ENCODE assay signal across 25 cellular contexts in genomic region chr11:12507391-12507790, GRCh38.
A peak's percentile ranks its signal among the peaks of the same experiment; 100 is the strongest.
DNase-seq lines count a peak whose midpoint lies in the region; ATAC-seq and TF ChIP-seq lines count a peak whose summit lies in the region.
"Had no signal": no experiment of that assay in that cellular context is flagged by ENCODE, and none has a peak within 500 bp of the region (broad histone marks: within the 10 kb centered on the region; RNA-seq: fewer than 3 reads in every experiment).

No MANE protein-coding gene starts in this region.

- no peak overlapping the region for H2BK120ac ChIP-seq in IMR-90 (ENCODE audit: low read depth, low read length)

- ATAC-seq in IMR-90 (ENCODE audit: low read depth), result no peak
- no peak for ATAC-seq in stimulated activated memory B cell treated with anti-CD40 and anti-IgM and Interleukin-4, amounts not matched to agents 10 μg/mL and 1 μg/mL and 100 μg/mL, for 72 hours
- ATAC-seq: activated naive CD8-positive, alpha-beta T cell treated with anti-CD3 and anti-CD28 coated beads, Interleukin-2, amount 50 U/mL, for 24 hours; PC-3 had no signal

- H3K9ac ChIP-seq in IMR-90 (ENCODE audit: low read depth, low read length), result no peak overlapping the region
- H3K9ac ChIP-seq: BLaER1 had no signal

- H3K23ac ChIP-seq in IMR-90 (ENCODE audit: low read depth, low read length), result no peak overlapping the region

- H2BK15ac ChIP-seq in IMR-90 (ENCODE audit: low read depth, low read length), result no peak overlapping the region

- no peak overlapping the region for H3K4me3 Mint-ChIP-seq in osteocyte (ENCODE audit: unreplicated experiment)
- no peak overlapping the region for H3K4me3 Mint-ChIP-seq in stimulated activated memory B cell treated with anti-CD40 and anti-IgM and Interleukin-4, amounts not matched to agents 10 μg/mL and 1 μg/mL and 100 μg/mL, for 72 hours
- H3K4me3 Mint-ChIP-seq: activated CD4-positive, alpha-beta T cell treated with anti-CD3 and anti-CD28 coated beads, Interleukin-2, amount 10 ng/mL, durations not matched to agents 24 days and 14 days; activated naive CD8-positive, alpha-beta T cell treated with anti-CD3 and anti-CD28 coated beads, Interleukin-2, amount 50 U/mL, for 24 hours; neural crest cell had no signal

- H3K56ac ChIP-seq in IMR-90 (ENCODE audit: extremely low read depth, insufficient read depth, low read length), result no peak overlapping the region

- dilution Hi-C loops in IMR-90 (cut with HindIII; ENCODE audit: low sequenced_read_pairs, unreplicated experiment), result no loop called here

- H3K9me1 ChIP-seq in IMR-90 (ENCODE audit: insufficient read depth, low read length), result peaks cover 34% of the 10 kb centered on the region

- intact Hi-C loops in IMR-90 (cut with micrococcal nuclease), result loop anchor here (5.0 to 10.0 kb wide), 3 partner anchors 167 to 385 kb away; partner anchors contain the start of gene TEAD1
- intact Hi-C loops in esophagus squamous epithelium (cut with DNase I), result no loop called here

- no peaks in the 10 kb centered on the region for H3K9me3 Mint-ChIP-seq in osteocyte (ENCODE audit: unreplicated experiment)
- peaks cover 2% of the 10 kb centered on the region for H3K9me3 Mint-ChIP-seq in stimulated activated memory B cell treated with anti-CD40 and anti-IgM and Interleukin-4, amounts not matched to agents 10 μg/mL and 1 μg/mL and 100 μg/mL, for 72 hours
- H3K9me3 Mint-ChIP-seq: activated CD4-positive, alpha-beta T cell treated with anti-CD3 and anti-CD28 coated beads, Interleukin-2, amount 10 ng/mL, durations not matched to agents 24 days and 14 days; activated naive CD8-positive, alpha-beta T cell treated with anti-CD3 and anti-CD28 coated beads, Interleukin-2, amount 50 U/mL, for 24 hours; IgD-negative memory B cell; neural crest cell had no signal

- DNase-seq in IMR-90, result no peak
- DNase-seq in esophagus squamous epithelium (lab: John Stamatoyannopoulos, UW), result no peak
- DNase-seq in osteocyte (ENCODE audit: extremely low spot score, unreplicated experiment), result peak; percentile 60
- no peak for DNase-seq in tibial nerve (ENCODE audit: low spot score in 2 of 2)
- DNase-seq in AML-193 (lab: John Stamatoyannopoulos, UW), result no peak
- DNase-seq in HPDE6-E6E7 (ENCODE audit: extremely low spot score), result no peak
- DNase-seq: ACHN; activated CD4-positive, alpha-beta T cell treated with anti-CD3 and anti-CD28 coated beads, Interleukin-2, amount 10 ng/mL, durations not matched to agents 24 days and 14 days; activated naive CD8-positive, alpha-beta T cell treated with anti-CD3 and anti-CD28 coated beads, Interleukin-2, amount 50 U/mL, for 24 hours; activated T-cell treated with anti-CD3 and anti-CD28 coated beads, Interleukin-2, amount 50 U/mL, for 48 hours; DMS53; dorsolateral prefrontal cortex; glutamatergic neuron; NCI-H1092; NCI-H187; NCI-H2171; NCI-H524 treated with DMSO at 0.1 percent for 48 hours; NK-92 treated with Interleukin-12 subunit alpha and Interleukin-12 subunit beta, amount 100 ng/mL, for 24 hours; PC-3; Right ventricle myocardium superior had no signal

- no peak overlapping the region for H4K91ac ChIP-seq in IMR-90 (ENCODE audit: insufficient read depth, low read depth, low read length)

- H4K20me1 ChIP-seq in IMR-90 (ENCODE audit: insufficient read depth, low read length), result peaks cover 9% of the 10 kb centered on the region; the same call in 1 of the 2 replicates
- H4K20me1 ChIP-seq: BLaER1 had no signal

- peak overlapping the region; percentile 96 for H3K27ac Mint-ChIP-seq in osteocyte (ENCODE audit: unreplicated experiment)
- no peak overlapping the region for H3K27ac Mint-ChIP-seq in stimulated activated memory B cell treated with anti-CD40 and anti-IgM and Interleukin-4, amounts not matched to agents 10 μg/mL and 1 μg/mL and 100 μg/mL, for 72 hours
- H3K27ac Mint-ChIP-seq: activated CD4-positive, alpha-beta T cell treated with anti-CD3 and anti-CD28 coated beads, Interleukin-2, amount 10 ng/mL, durations not matched to agents 24 days and 14 days; activated naive CD8-positive, alpha-beta T cell treated with anti-CD3 and anti-CD28 coated beads, Interleukin-2, amount 50 U/mL, for 24 hours; IgD-negative memory B cell had no signal

- POLR2A ChIA-PET in IMR-90 (lab: Charles Lee; ENCODE audit: unreplicated experiment), result no interaction called here

- no peak for TF ChIP-seq RAD21 in IMR-90 (IDR thresholded peaks at IDR 0.05; ENCODE audit: low read length)

- peaks cover 46% of the 10 kb centered on the region for H3K4me1 Mint-ChIP-seq in osteocyte (ENCODE audit: unreplicated experiment)
- H3K4me1 Mint-ChIP-seq in stimulated activated memory B cell treated with anti-CD40 and anti-IgM and Interleukin-4, amounts not matched to agents 10 μg/mL and 1 μg/mL and 100 μg/mL, for 72 hours, result no peaks in the 10 kb centered on the region
- H3K4me1 Mint-ChIP-seq: activated CD4-positive, alpha-beta T cell treated with anti-CD3 and anti-CD28 coated beads, Interleukin-2, amount 10 ng/mL, durations not matched to agents 24 days and 14 days; activated naive CD8-positive, alpha-beta T cell treated with anti-CD3 and anti-CD28 coated beads, Interleukin-2, amount 50 U/mL, for 24 hours had no signal

- peak overlapping the region; percentile 3; the same call in 1 of the 2 replicates for H2AK5ac ChIP-seq in IMR-90 (ENCODE audit: low read depth, low read length)

- no peak overlapping the region for H3K4ac ChIP-seq in IMR-90 (ENCODE audit: low read depth, low read length)

- in situ Hi-C loops in IMR-90 (cut with MboI; ENCODE audit: low sequenced_read_pairs), result no loop called here

- no peak overlapping the region for H4K8ac ChIP-seq in IMR-90 (ENCODE audit: low read depth in 2 of 2, low read length in 2 of 2)

- peaks cover 11 to 52% of the 10 kb centered on the region in 2 experiments for H3K79me1 ChIP-seq in IMR-90 (ENCODE audit: low read depth in 1 of 2, low read length in 2 of 2)

- H2BK5ac ChIP-seq in IMR-90 (ENCODE audit: low read depth, low read length, poor library complexity, severe bottlenecking), result no peak overlapping the region

- no peak overlapping the region for H2AFZ ChIP-seq in IMR-90 (replicated peaks; ENCODE audit: low read length, poor library complexity)

- H3K27me3 Mint-ChIP-seq in osteocyte (ENCODE audit: unreplicated experiment), result no peaks in the 10 kb centered on the region
- H3K27me3 Mint-ChIP-seq in stimulated activated memory B cell treated with anti-CD40 and anti-IgM and Interleukin-4, amounts not matched to agents 10 μg/mL and 1 μg/mL and 100 μg/mL, for 72 hours, result peaks cover 9% of the 10 kb centered on the region
- H3K27me3 Mint-ChIP-seq: activated naive CD8-positive, alpha-beta T cell treated with anti-CD3 and anti-CD28 coated beads, Interleukin-2, amount 50 U/mL, for 24 hours; IgD-negative memory B cell had no signal

- H3K4me1 ChIP-seq in IMR-90 (ENCODE audit: control insufficient read depth, insufficient read depth, low read length) (peaks cover 22% of the 10 kb centered on the region), esophagus squamous epithelium (peaks cover 0 to 45% (median 14%) of the 10 kb centered on the region in 3 donors), tibial nerve (peaks cover 0 to 60% (median 9%) of the 10 kb centered on the region in 4 donors)
- H3K4me1 ChIP-seq: BLaER1 had no signal

- H2AK9ac ChIP-seq in IMR-90 (replicated peaks; ENCODE audit: low read depth, low read length, poor library complexity), result no peak overlapping the region

- CTCF ChIA-PET in IMR-90 (lab: Yijun Ruan, JAX), result interaction anchor here (0.6 kb wide), 1 partner anchor 225 kb away, joined by 4 read pairs; no protein-coding TSS in a partner anchor

- H3K36me3 Mint-ChIP-seq in osteocyte (ENCODE audit: unreplicated experiment), result peaks cover 33% of the 10 kb centered on the region
- H3K36me3 Mint-ChIP-seq in stimulated activated memory B cell treated with anti-CD40 and anti-IgM and Interleukin-4, amounts not matched to agents 10 μg/mL and 1 μg/mL and 100 μg/mL, for 72 hours, result no peaks in the 10 kb centered on the region
- H3K36me3 Mint-ChIP-seq: IgD-negative memory B cell had no signal

- no TSS peak for BruUV-seq in IMR-90 (replicated peaks; lab: Mats Ljungman, UMichigan)

- TF ChIP-seq CTCF in IMR-90 (conservative IDR thresholded peaks at IDR 0.05; ENCODE audit: low read depth, low read length) (no peak), esophagus squamous epithelium (IDR thresholded peaks at IDR 0.05) (no peak), osteocyte (IDR thresholded peaks at IDR 0.05) (no peak), tibial nerve (IDR thresholded peaks at IDR 0.05) (no peak)

- peak overlapping the region; percentile 18; the same call in 1 of the 2 replicates for H4K5ac ChIP-seq in IMR-90 (ENCODE audit: low read depth, low read length)

- no peak for TF ChIP-seq EP300 in tibial nerve (IDR thresholded peaks at IDR 0.05)

- H3K27me3 ChIP-seq in IMR-90 (ENCODE audit: control insufficient read depth, insufficient read depth, low read length) (no peaks in the 10 kb centered on the region), esophagus squamous epithelium (no peaks in the 10 kb centered on the region), tibial nerve (no peaks in the 10 kb centered on the region)
- H3K27me3 ChIP-seq: BLaER1, dorsolateral prefrontal cortex, suprapubic skin had no signal

- H3K14ac ChIP-seq in IMR-90 (replicated peaks; ENCODE audit: low read depth, low read length), result peak overlapping the region; percentile 3; the same call in 1 of the 2 replicates

- no peak overlapping the region; the same call in 1 of the 2 replicates for H2BK20ac ChIP-seq in IMR-90 (ENCODE audit: low read depth, low read length)

- TF ChIP-seq POLR2A in IMR-90 (IDR thresholded peaks at IDR 0.05; ENCODE audit: low read depth, low read length) (no peak), esophagus squamous epithelium (IDR thresholded peaks at IDR 0.05) (no peak), tibial nerve (IDR thresholded peaks at IDR 0.05) (no peak)

- H3K4me3 ChIP-seq in IMR-90 (ENCODE audit: insufficient read depth, low read depth, low read length) (no peak overlapping the region), esophagus squamous epithelium (no peak overlapping the region), tibial nerve (no peak overlapping the region)
- H3K4me3 ChIP-seq: BLaER1, dorsolateral prefrontal cortex, suprapubic skin had no signal

- peak overlapping the region; percentile 54; the same call in 1 of the 2 replicates for H3K18ac ChIP-seq in IMR-90 (ENCODE audit: low read depth, low read length)

- no peaks in the 10 kb centered on the region for H3K9me3 ChIP-seq in IMR-90 (ENCODE audit: control insufficient read depth, insufficient read depth, low read length)
- H3K9me3 ChIP-seq in esophagus squamous epithelium, result no peaks in the 10 kb centered on the region
- no peaks in the 10 kb centered on the region for H3K9me3 ChIP-seq in tibial nerve
- H3K9me3 ChIP-seq: BLaER1, suprapubic skin had no signal

- no peak overlapping the region for H3K4me2 ChIP-seq in IMR-90 (ENCODE audit: low read depth, low read length)
- H3K4me2 ChIP-seq: BLaER1 had no signal

- H3K36me3 ChIP-seq in IMR-90 (ENCODE audit: control insufficient read depth, insufficient read depth, low read length), result peaks cover 42% of the 10 kb centered on the region
- H3K36me3 ChIP-seq in esophagus squamous epithelium, result peaks cover 0 to 49% (median 0%) of the 10 kb centered on the region in 3 donors
- H3K36me3 ChIP-seq in tibial nerve, result peaks cover 0 to 36% (median 0%) of the 10 kb centered on the region in 3 donors
- H3K36me3 ChIP-seq: BLaER1 had no signal

- WGBS in IMR-90 (ENCODE audit: extremely low coverage in 2 of 2, insufficient read length in 1 of 2), 2 experiments, result no CpG with 5 or more reads among the region's 4 CpGs
- 61 to 81% methylated on average over 2 to 4 of the region's 4 CpGs for WGBS in esophagus squamous epithelium, 2 donors
- WGBS in tibial nerve, 2 donors, result 66 to 75% methylated on average over 4 of the region's 4 CpGs

- H3K27ac ChIP-seq in IMR-90 (ENCODE audit: insufficient read depth, low read length) (peak overlapping the region; percentile 25; the same call in 1 of the 2 replicates), esophagus squamous epithelium (peak overlapping the region in 3 of 4 donors; percentile 56 to 80 (median 68)), tibial nerve (peak overlapping the region; percentile 12 to 59 (median 40))
- H3K27ac ChIP-seq: BLaER1 had no signal
